Comparison of ENCODE assay signal across 9 cellular contexts in genomic region chr2:37851428-37851827, GRCh38.
DNase-seq lines count a peak whose midpoint lies in the region; ATAC-seq and TF ChIP-seq lines count a peak whose summit lies in the region.
"Had no signal": no experiment of that assay in that cellular context is flagged by ENCODE, and none has a peak within 500 bp of the region (broad histone marks: within the 10 kb centered on the region; RNA-seq: fewer than 3 reads in every experiment).

No MANE protein-coding gene starts in this region.

- H3K79me2 ChIP-seq in GM23338 (replicated peaks; ENCODE audit: insufficient read depth) (no peaks in the 10 kb centered on the region), OCI-LY3 (ENCODE audit: low read length) (no peaks in the 10 kb centered on the region)

- H3K4me3 Mint-ChIP-seq in GM23338 (no peak overlapping the region), nephron (no peak overlapping the region)
- H3K4me3 Mint-ChIP-seq: dendritic cell treated with granulocyte-macrophage colony-stimulating factor and Interleukin-4, amounts not matched to agents 40 ng/mL and 50 ng/mL, for 4 days had no signal

- H3K4me3 ChIP-seq in GM23338 (no peak overlapping the region), OCI-LY3 (ENCODE audit: low read length) (peak overlapping the region; percentile 4; the same call in 1 of the 2 replicates)

- TF ChIP-seq CTCF in GM23338 (conservative IDR thresholded peaks at IDR 0.05; ENCODE audit: low read depth in 2 of 2) (no peak), OCI-LY3 (IDR thresholded peaks at IDR 0.05; ENCODE audit: low read depth, low read length) (no peak), nephron (IDR thresholded peaks at IDR 0.05; ENCODE audit: unreplicated experiment in 3 of 3) (no peak)

- no peaks in the 10 kb centered on the region for H3K36me3 ChIP-seq in GM23338 (ENCODE audit: insufficient read depth)
- no peaks in the 10 kb centered on the region for H3K36me3 ChIP-seq in OCI-LY3 (replicated peaks; ENCODE audit: low read depth, low read length)

- H3F3A ChIP-seq in GM23338 (replicated peaks; ENCODE audit: low read depth), result no peaks in the 10 kb centered on the region

- DNase-seq in GM23338 (ENCODE audit: low spot score) (no peak), inferior parietal cortex (ENCODE audit: extremely low spot score) (no peak), DMS53 (lab: John Stamatoyannopoulos, UW) (no peak), NCI-H1105 treated with DMSO at 0.1 percent for 48 hours (lab: John Stamatoyannopoulos, UW) (no peak)
- DNase-seq in stimulated activated CD4-positive, alpha-beta T cell treated with anti-CD3 and anti-CD28 coated beads, Interleukin-2, amount 100 ng/mL, for 48 hours, result no peak

- H3K9me2 ChIP-seq in GM23338 (ENCODE audit: insufficient read depth), result no peaks in the 10 kb centered on the region

- H2AFZ ChIP-seq in GM23338 (0 out of 2 replicates have a peak overlapping the region, but pooled peaks have one; percentile 3), OCI-LY3 (ENCODE audit: low read depth, low read length) (peak overlapping the region; percentile 58)

- H4K20me1 ChIP-seq in GM23338 (replicated peaks; ENCODE audit: insufficient read depth) (no peaks in the 10 kb centered on the region), OCI-LY3 (ENCODE audit: insufficient read depth, low read length) (no peaks in the 10 kb centered on the region)

- H3K4me1 ChIP-seq in GM23338 (ENCODE audit: insufficient read depth) (no peaks in the 10 kb centered on the region), OCI-LY3 (ENCODE audit: low read length) (peaks cover 48% of the 10 kb centered on the region)

- H3K9me3 Mint-ChIP-seq in GM23338 (no peaks in the 10 kb centered on the region), nephron (no peaks in the 10 kb centered on the region)
- H3K9me3 Mint-ChIP-seq: dendritic cell treated with granulocyte-macrophage colony-stimulating factor and Interleukin-4, amounts not matched to agents 40 ng/mL and 50 ng/mL, for 4 days had no signal

- H3K9ac ChIP-seq in OCI-LY3 (ENCODE audit: low read length), result peak overlapping the region; percentile 7; the same call in 1 of the 2 replicates

- peak; percentile 18 for ATAC-seq in GM19023 (IDR thresholded peaks at IDR 0.05; ENCODE audit: unreplicated experiment)
- ATAC-seq in GM23338, result no peak

- H3K27ac ChIP-seq in GM23338 (ENCODE audit: low read depth) (no peak overlapping the region), OCI-LY3 (ENCODE audit: low read length) (peak overlapping the region; percentile 43; the same call in 1 of the 2 replicates)

- no peaks in the 10 kb centered on the region for H3K27me3 ChIP-seq in GM23338 (ENCODE audit: insufficient read depth)
- H3K27me3 ChIP-seq in OCI-LY3 (ENCODE audit: low read depth, low read length), result peaks cover 9% of the 10 kb centered on the region; the same call in 1 of the 2 replicates

- H3K9me3 ChIP-seq in OCI-LY3 (ENCODE audit: insufficient read depth, low read length), result no peaks in the 10 kb centered on the region

- H3K27ac Mint-ChIP-seq in GM23338, result no peak overlapping the region
- H3K27ac Mint-ChIP-seq in nephron, result peak overlapping the region; percentile 5 to 71 (median 58)
- H3K27ac Mint-ChIP-seq: dendritic cell treated with granulocyte-macrophage colony-stimulating factor and Interleukin-4, amounts not matched to agents 40 ng/mL and 50 ng/mL, for 4 days had no signal

- H3K4me2 ChIP-seq in GM23338, result no peak overlapping the region
- H3K4me2 ChIP-seq in OCI-LY3 (ENCODE audit: low read length), result peak overlapping the region; percentile 38

- H3K27me3 Mint-ChIP-seq in GM23338 (ENCODE audit: insufficient read depth, low read depth, poor library complexity) (no peaks in the 10 kb centered on the region), nephron (ENCODE audit: low read depth) (peaks cover 37% of the 10 kb centered on the region)

- no peaks in the 10 kb centered on the region for H3K36me3 Mint-ChIP-seq in GM23338 (ENCODE audit: low read depth)
- H3K36me3 Mint-ChIP-seq in nephron (ENCODE audit: low read depth), result no peaks in the 10 kb centered on the region

- no peaks in the 10 kb centered on the region for H3K4me1 Mint-ChIP-seq in GM23338
- peaks cover 13% of the 10 kb centered on the region for H3K4me1 Mint-ChIP-seq in nephron

TF ChIP-seq in GM23338, 12 proteins besides CTCF, POLR2A, EP300 and RAD21:
- no peak for TF ChIP-seq STAT1 (IDR thresholded peaks at IDR 0.05; ENCODE audit: unreplicated experiment)
- no peak for TF ChIP-seq POLR2AphosphoS5 (IDR thresholded peaks at IDR 0.05; ENCODE audit: low read depth)
- TF ChIP-seq ZNF462 (CRISPR knock-in tag; IDR thresholded peaks at IDR 0.05), result no peak
- no peak for TF ChIP-seq JUNB (IDR thresholded peaks at IDR 0.05; ENCODE audit: unreplicated experiment)
- no peak for TF ChIP-seq NANOG (IDR thresholded peaks at IDR 0.05; ENCODE audit: borderline replicate concordance)
- TF ChIP-seq ZNF331 (CRISPR knock-in tag; IDR thresholded peaks at IDR 0.05; ENCODE audit: low read depth), result no peak
- no peak for TF ChIP-seq ZNF114 (CRISPR knock-in tag; IDR thresholded peaks at IDR 0.05)
